1 cellular context compared by ENCODE assay signal in the genomic region with DNA sequence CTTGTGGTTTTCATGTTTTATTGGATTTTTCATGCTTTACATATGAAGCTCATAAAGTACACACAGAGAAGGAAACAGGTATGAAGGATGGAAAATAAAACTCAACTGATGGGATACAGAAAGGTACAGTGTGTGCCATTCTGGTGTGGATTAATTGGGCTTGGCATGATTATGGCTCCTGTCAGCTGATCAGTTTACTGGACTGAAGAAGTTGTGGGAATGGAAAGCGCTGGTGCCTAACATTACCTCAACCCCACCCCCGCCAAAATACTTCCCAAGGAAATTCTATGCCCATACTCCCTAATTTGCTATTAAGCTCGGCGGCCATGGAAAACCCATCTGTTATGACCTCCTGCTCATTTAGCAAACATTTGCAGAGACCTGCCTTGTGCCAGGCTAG.
TF ChIP-seq lines count a peak whose summit lies in the region.

No MANE protein-coding gene starts in this region.

TF ChIP-seq in GM23338, 12 proteins besides CTCF, POLR2A, EP300 and RAD21 (continued from another document):
- TF ChIP-seq REST (IDR thresholded peaks at IDR 0.05; ENCODE audit: unreplicated experiment): no peak
- no peak for TF ChIP-seq EZH2 (IDR thresholded peaks at IDR 0.05; ENCODE audit: low read depth, unreplicated experiment)
- no peak for TF ChIP-seq ZNF331 (CRISPR knock-in tag; IDR thresholded peaks at IDR 0.05; ENCODE audit: low read depth)
- no peak for TF ChIP-seq STAT1 (IDR thresholded peaks at IDR 0.05; ENCODE audit: unreplicated experiment)
